18 cellular contexts compared by ENCODE assay signal in genomic region chr2:235094457-235094856, GRCh38.
A peak's percentile ranks its signal among the peaks of the same experiment; 100 is the strongest.
DNase-seq lines count a peak whose midpoint lies in the region; ATAC-seq, FAIRE-seq and TF ChIP-seq lines count a peak whose summit lies in the region.
"Had no signal": no experiment of that assay in that cellular context is flagged by ENCODE, and none has a peak within 500 bp of the region (broad histone marks: within the 10 kb centered on the region; RNA-seq: fewer than 3 reads in every experiment).

No MANE protein-coding gene starts in this region.

- WGBS in right cardiac atrium: 96% methylated on average over 1 of the region's 1 CpG

- POLR2A ChIA-PET in A673 (lab: Charles Lee; ENCODE audit: low non-redundant PET): no interaction called here

- intact Hi-C loops in right cardiac atrium (cut with DNase I) (no loop called here), A673 (cut with micrococcal nuclease; ENCODE audit: unreplicated experiment) (no loop called here)

- H3K4me1 ChIP-seq in right cardiac atrium (ENCODE audit: control insufficient read depth, insufficient read depth, low read length) (no peaks in the 10 kb centered on the region), A673 (ENCODE audit: insufficient read depth, low read length, poor library complexity, severe bottlenecking) (no peaks in the 10 kb centered on the region)

- no peaks in the 10 kb centered on the region for H3K9me3 ChIP-seq in right cardiac atrium (ENCODE audit: control insufficient read depth, low read length)
- H3K9me3 ChIP-seq in A673 (ENCODE audit: low read depth, low read length, poor library complexity, severe bottlenecking): no peaks in the 10 kb centered on the region
- H3K9me3 ChIP-seq: A549 had no signal

- H3K36me3 ChIP-seq in A673 (ENCODE audit: insufficient read depth, low read length, poor library complexity, severe bottlenecking): no peaks in the 10 kb centered on the region

- ATAC-seq in right cardiac atrium: no peak
- ATAC-seq: A549 had no signal

- no peak for TF ChIP-seq CTCF in A673 (conservative IDR thresholded peaks at IDR 0.05; ENCODE audit: low read depth, low read length)

- CTCF ChIA-PET in A673 (lab: Charles Lee): no interaction called here

- no TSS peak for BruUV-seq in A673 (replicated peaks; lab: Mats Ljungman, UMichigan)

- H3K27ac ChIP-seq in right cardiac atrium (ENCODE audit: low read length) (no peak overlapping the region), A673 (ENCODE audit: low read depth, low read length, poor library complexity, severe bottlenecking) (no peak overlapping the region)
- H3K27ac ChIP-seq: 22Rv1, GM23248 had no signal

- H3K27me3 ChIP-seq in right cardiac atrium (ENCODE audit: control insufficient read depth, insufficient read depth) (no peaks in the 10 kb centered on the region), A673 (replicated peaks; ENCODE audit: insufficient read depth, low read depth, low read length, poor library complexity) (no peaks in the 10 kb centered on the region)

- H3K4me3 ChIP-seq in right cardiac atrium (ENCODE audit: low read length): no peak overlapping the region
- no peak overlapping the region for H3K4me3 ChIP-seq in A673 (ENCODE audit: low read depth, low read length, poor library complexity, severe bottlenecking)
- H3K4me3 ChIP-seq: A549, GM23248 had no signal

- no peak for DNase-seq in frontal cortex (ENCODE audit: low spot score in 2 of 2)
- DNase-seq in right cardiac atrium: no peak
- no peak for DNase-seq in A673 (ENCODE audit: low spot score)
- DNase-seq in glomerular visceral epithelial cell (ENCODE audit: extremely low spot score): no peak
- DNase-seq: C1 segment of cervical spinal cord; Calu3; CD4-positive, alpha-beta memory T cell; COR-L47; DMS53; DMS79 treated with DMSO at 0.1 percent for 48 hours; GM23248; H7 had no signal

- FAIRE-seq in A204.1 (lab: Jason Lieb, UNC) (peak; percentile 64), TTC549 (lab: Jason Lieb, UNC) (peak; percentile 40), frontal cortex (lab: Jason Lieb, UNC) (peak; percentile 65)
- FAIRE-seq: A549, GM12892, H1 had no signal
